ENCODE assay signal across 31 cellular contexts in genomic region chr15:58616171-58616570, GRCh38.
"Had no signal": no experiment of that assay in that cellular context is flagged by ENCODE, and none has a peak within 500 bp of the region (broad histone marks: within the 10 kb centered on the region; RNA-seq: fewer than 3 reads in every experiment).

No MANE protein-coding gene starts in this region.

- H3K4me3 Mint-ChIP-seq: activated CD4-positive, alpha-beta memory T cell treated with anti-CD3 and anti-CD28 coated beads, Interleukin-2, amount 10 ng/mL, durations not matched to agents 7 days and 5 days; activated CD4-positive, alpha-beta T cell treated with anti-CD3 and anti-CD28 coated beads, Interleukin-2, amount 10 ng/mL, durations not matched to agents 7 days and 5 days; activated naive CD4-positive, alpha-beta T cell treated with anti-CD3 and anti-CD28 coated beads, Interleukin-2, amount 50 U/mL, for 24 hours; activated naive CD8-positive, alpha-beta T cell treated with anti-CD3 and anti-CD28 coated beads, Interleukin-2, amount 50 U/mL, for 24 hours; activated T-cell treated with anti-CD3 and anti-CD28 coated beads, Interleukin-2, amount 50 U/mL, for 4 hours; dendritic cell treated with granulocyte-macrophage colony-stimulating factor and Interleukin-4, amounts not matched to agents 40 ng/mL and 50 ng/mL, for 4 days; endodermal cell; stimulated activated effector memory CD8-positive, alpha-beta T cell treated with anti-CD3 and anti-CD28 coated beads, Interleukin-12 subunit alpha, Interleukin-12 subunit beta, amount 100 ng/mL, for 72 hours; T-helper 17 cell had no signal

- H3K27ac Mint-ChIP-seq: activated CD4-positive, alpha-beta memory T cell treated with anti-CD3 and anti-CD28 coated beads, Interleukin-2, amount 10 ng/mL, durations not matched to agents 7 days and 5 days; activated CD4-positive, alpha-beta T cell treated with anti-CD3 and anti-CD28 coated beads, Interleukin-2, amount 10 ng/mL, durations not matched to agents 7 days and 5 days; activated naive CD4-positive, alpha-beta T cell treated with anti-CD3 and anti-CD28 coated beads, Interleukin-2, amount 50 U/mL, for 24 hours; activated naive CD8-positive, alpha-beta T cell treated with anti-CD3 and anti-CD28 coated beads, Interleukin-2, amount 50 U/mL, for 24 hours; activated T-helper 2 cell treated with anti-CD3 and anti-CD28 coated beads, Interferon-gamma antibody, Interleukin-2, Interleukin-4, amounts not matched to agents 10 μg/mL and 5 μg/mL and 100 μg/mL, durations not matched to agents 14 hours and 24 hours and 36 hours; dendritic cell treated with granulocyte-macrophage colony-stimulating factor and Interleukin-4, amounts not matched to agents 40 ng/mL and 50 ng/mL, for 4 days; endodermal cell; progenitor cell of endocrine pancreas; stimulated activated effector memory CD8-positive, alpha-beta T cell treated with anti-CD3 and anti-CD28 coated beads, Interleukin-12 subunit alpha, Interleukin-12 subunit beta, amount 100 ng/mL, for 72 hours; T-helper 17 cell had no signal

- DNase-seq: activated CD4-positive, alpha-beta memory T cell treated with anti-CD3 and anti-CD28 coated beads, Interleukin-2, amount 10 ng/mL, durations not matched to agents 7 days and 5 days; activated CD4-positive, alpha-beta T cell treated with anti-CD3 and anti-CD28 coated beads, Interleukin-2, amount 10 ng/mL, durations not matched to agents 7 days and 5 days; activated CD4-positive, CD25-positive, alpha-beta regulatory T cell treated with anti-CD3 and anti-CD28 coated beads, Interleukin-2, amount 50 U/mL, for 72 hours; activated CD8-positive, alpha-beta memory T cell treated with anti-CD3 and anti-CD28 coated beads, Interleukin-2, amount 50 U/mL, for 48 hours; activated naive CD8-positive, alpha-beta T cell treated with anti-CD3 and anti-CD28 coated beads, Interleukin-2, amount 50 U/mL, for 24 hours; activated T-cell treated with anti-CD3 and anti-CD28 coated beads, Interleukin-2, amount 50 U/mL, for 4 hours; amygdala; central memory CD4-positive, alpha-beta T cell; endodermal cell; esophagus squamous epithelium; foreskin keratinocyte; heart left ventricle; hypothalamus; kidney glomerular epithelial cell; lower lobe of right lung; mesenchymal stem cell; ovary; right lobe of liver; stimulated activated CD4-positive, alpha-beta T cell treated with anti-CD3 and anti-CD28 coated beads, Interleukin-12 subunit alpha, Interleukin-12 subunit beta, amount 100 ng/mL, for 4 hours; stimulated activated CD4-positive, alpha-beta T cell treated with anti-CD3 and anti-CD28 coated beads, Interleukin-4, amount 100 ng/mL, for 24 hours; stomach; T-helper 17 cell; T1000; thyroid gland; upper lobe of left lung had no signal

- ATAC-seq: activated naive CD8-positive, alpha-beta T cell treated with anti-CD3 and anti-CD28 coated beads, Interleukin-2, amount 50 U/mL, for 24 hours; activated T-cell treated with anti-CD3 and anti-CD28 coated beads, Interleukin-2, amount 50 U/mL, for 4 hours; foreskin keratinocyte; heart left ventricle; left lobe of liver; lower lobe of right lung; right lobe of liver; stimulated activated effector memory CD8-positive, alpha-beta T cell treated with anti-CD3 and anti-CD28 coated beads, Interleukin-12 subunit alpha, Interleukin-12 subunit beta, amount 100 ng/mL, for 72 hours; T-helper 17 cell had no signal

- H3K27me3 Mint-ChIP-seq: activated CD4-positive, alpha-beta memory T cell treated with anti-CD3 and anti-CD28 coated beads, Interleukin-2, amount 10 ng/mL, durations not matched to agents 7 days and 5 days; activated CD4-positive, alpha-beta T cell treated with anti-CD3 and anti-CD28 coated beads, Interleukin-2, amount 10 ng/mL, durations not matched to agents 7 days and 5 days; activated naive CD4-positive, alpha-beta T cell treated with anti-CD3 and anti-CD28 coated beads, Interleukin-2, amount 50 U/mL, for 24 hours; activated naive CD8-positive, alpha-beta T cell treated with anti-CD3 and anti-CD28 coated beads, Interleukin-2, amount 50 U/mL, for 24 hours; dendritic cell treated with granulocyte-macrophage colony-stimulating factor and Interleukin-4, amounts not matched to agents 40 ng/mL and 50 ng/mL, for 4 days; progenitor cell of endocrine pancreas; T-helper 17 cell had no signal
